In genomic region chr11:59822989-59823566, GRCh38 we compare ENCODE assay signal across 8 cellular contexts. TPM values are rescaled to one million over a fixed set of nuclear protein-coding genes. Genes with fewer than 3 reads are reported as not detected.
DNase-seq lines count a peak whose midpoint lies in the region; ATAC-seq, FAIRE-seq and TF ChIP-seq lines count a peak whose summit lies in the region.

No MANE protein-coding gene starts in this region.

- H3K9me3 ChIP-seq in body of pancreas (no peaks in the 10 kb centered on the region), keratinocyte (ENCODE audit: control insufficient read depth, low read depth, low read length) (no peaks in the 10 kb centered on the region), testis (no peaks in the 10 kb centered on the region)

- H3K27me3 ChIP-seq in body of pancreas (no peaks in the 10 kb centered on the region), keratinocyte (ENCODE audit: control insufficient read depth, extremely low read depth, insufficient read depth, low read length) (no peaks in the 10 kb centered on the region), testis (no peaks in the 10 kb centered on the region)

- DNase-seq in activated CD4-positive, alpha-beta T cell treated with anti-CD3 and anti-CD28 coated beads for 4 hours = peak; percentile 6 to 15
- DNase-seq in activated CD4-positive, alpha-beta T cell treated with anti-CD3 and anti-CD28 coated beads for 1 hour = no peak
- DNase-seq in NOMO-1 treated with dmso at 0.1 percent for 144 hours (lab: John Stamatoyannopoulos, UW; ENCODE audit: unreplicated experiment) (peak; percentile 43), body of pancreas (peak; percentile 51 to 73 (median 58)), keratinocyte (ENCODE audit: low read depth, low spot score) (no peak), testis (peak; percentile 73)

- no peaks in the 10 kb centered on the region for H4K20me1 ChIP-seq in keratinocyte (ENCODE audit: control insufficient read depth, extremely low read depth, insufficient read depth, low read length)

- H3K4me2 ChIP-seq in keratinocyte (ENCODE audit: control insufficient read depth, extremely low read depth, insufficient read depth, low read depth, low read length) = no peak overlapping the region

- WGBS in body of pancreas, 2 donors = 2 to 3% methylated on average over 9 of the region's 9 CpGs
- 22 to 31% methylated on average over 9 of the region's 9 CpGs for WGBS in testis, 2 donors

- TF ChIP-seq CTCF in body of pancreas (IDR thresholded peaks at IDR 0.05) (peak in 6 of 7 experiments; percentile 43 to 86 (median 78)), keratinocyte (optimal IDR thresholded peaks at IDR 0.05 in 1 of 3, IDR thresholded peaks at IDR 0.05 in 1 of 3, conservative IDR thresholded peaks at IDR 0.05 in 1 of 3; ENCODE audit: extremely low read depth in 1 of 3, insufficient read depth in 2 of 3, low read length in 3 of 3) (peak; percentile 44 to 66 (median 65)), testis (IDR thresholded peaks at IDR 0.05) (peak; percentile 52 to 76 (median 57))

- peak; percentile 92 for ATAC-seq in GM21423 (IDR thresholded peaks at IDR 0.05; ENCODE audit: unreplicated experiment)
- peak; percentile 69 for ATAC-seq in HG03575 (IDR thresholded peaks at IDR 0.05; ENCODE audit: extremely low read depth, insufficient number of reproducible peaks, low FRiP score, unreplicated experiment)
- peak; percentile 91 for ATAC-seq in body of pancreas

- dilution Hi-C loops in keratinocyte (cut with MboI; ENCODE audit: extremely low pct_ligation_motif_present, low sequenced_read_pairs) = no loop called here

- no peaks in the 10 kb centered on the region for H3K79me2 ChIP-seq in keratinocyte (ENCODE audit: control insufficient read depth, insufficient read depth, low read length)

- H3K9me1 ChIP-seq in keratinocyte (ENCODE audit: control insufficient read depth, extremely low read depth, insufficient read depth, low read length) = no peaks in the 10 kb centered on the region

- H3K4me1 ChIP-seq in body of pancreas (no peaks in the 10 kb centered on the region), keratinocyte (ENCODE audit: control insufficient read depth, extremely low read depth, insufficient read depth, low read length) (no peaks in the 10 kb centered on the region), testis (peaks cover 3% of the 10 kb centered on the region)

- TF ChIP-seq POLR2A in body of pancreas (IDR thresholded peaks at IDR 0.05) = no peak
- TF ChIP-seq POLR2A in testis (IDR thresholded peaks at IDR 0.05) = no peak

- no peak overlapping the region for H3K9ac ChIP-seq in keratinocyte (ENCODE audit: control insufficient read depth, extremely low read depth, insufficient read depth, low read length)

- no peak overlapping the region for H2AFZ ChIP-seq in keratinocyte (ENCODE audit: control insufficient read depth, low read length)

- H3K4me3 ChIP-seq in body of pancreas (no peak overlapping the region), keratinocyte (ENCODE audit: control insufficient read depth in 2 of 3, extremely low read depth in 1 of 3, insufficient read depth in 2 of 3, low read depth in 1 of 3, low read length in 3 of 3) (no peak overlapping the region), testis (no peak overlapping the region)

- H3K36me3 ChIP-seq in body of pancreas (replicated peaks in 1 of 2; ENCODE audit: insufficient read depth in 1 of 2, low read depth in 2 of 2) (no peaks in the 10 kb centered on the region), keratinocyte (ENCODE audit: control insufficient read depth in 2 of 2, extremely low read depth in 1 of 2, insufficient read depth in 2 of 2, low read length in 2 of 2) (no peaks in the 10 kb centered on the region), testis (ENCODE audit: low read depth, missing control alignments) (no peaks in the 10 kb centered on the region)

- FAIRE-seq in keratinocyte (lab: Jason Lieb, UNC) = peak; percentile 81

- H3K27ac ChIP-seq in body of pancreas (no peak overlapping the region), keratinocyte (ENCODE audit: control insufficient read depth, insufficient read depth, low read length) (no peak overlapping the region), testis (peak overlapping the region; percentile 35 to 46)

- intact Hi-C loops in body of pancreas (cut with DNase I) (loop anchor here (10.0 kb wide), 1 partner anchor 92 kb away; no protein-coding TSS in a partner anchor), testis (cut with DNase I; ENCODE audit: low total_unique reads) (no loop called here)

RNA-seq across cellular contexts. Expression of gene MRPL16, which starts 12.5 kb away (rescaled TPM):
- total RNA-seq in body of pancreas (10 to 100 TPM; 29.7 to 31.1 TPM), testis (100 to 1,000 TPM in 1 of 2 donors, 10 to 100 TPM in 1; 87.9 to 103 TPM)
- polyA plus RNA-seq in keratinocyte (32.4 to 85.5 TPM (median 72.1 TPM) in 3 replicates), testis (ENCODE audit: insufficient read depth, low read depth, low replicate concordance) (65.8 TPM)
- 17.5 TPM for polyA plus RNA-seq in keratinocyte (2011; ENCODE audit: low read depth)
- 77.8 and 78.6 TPM in 2 replicates for polyA plus RNA-seq in keratinocyte (2011; cell fraction: cytosol; rRNA removed)
- polyA plus RNA-seq in keratinocyte (2011; cell fraction: nucleus; rRNA removed) = 62.9 and 65.1 TPM in 2 replicates
- 20.2 and 55.7 TPM in 2 replicates for polyA plus RNA-seq in keratinocyte (2012; ENCODE audit: low replicate concordance)
- polyA minus RNA-seq in keratinocyte = 10.5 to 26.3 TPM (median 17.7 TPM) in 3 replicates
- 24.9 TPM for polyA minus RNA-seq in keratinocyte (2011; cell fraction: cytosol; rRNA and poly(A)+ RNA removed)
- 8.4 and 9.9 TPM in 2 replicates for polyA minus RNA-seq in keratinocyte (2011; cell fraction: nucleus; rRNA and poly(A)+ RNA removed)

RNA-seq across cellular contexts. Expression of gene CBLIF, which starts 22.2 kb away (rescaled TPM):
- not detected for total RNA-seq in body of pancreas
- not detected in 3 replicates for polyA plus RNA-seq in keratinocyte
- polyA plus RNA-seq in keratinocyte (2011; ENCODE audit: low read depth) = not detected
- polyA plus RNA-seq in keratinocyte (2011; cell fraction: cytosol; rRNA removed) = not detected in 2 replicates
- polyA plus RNA-seq in keratinocyte (2011; cell fraction: nucleus; rRNA removed) = not detected in 2 replicates
- polyA plus RNA-seq in keratinocyte (2012; ENCODE audit: low replicate concordance) = not detected in 2 replicates
- polyA minus RNA-seq in keratinocyte = not detected in 3 replicates
- not detected for polyA minus RNA-seq in keratinocyte (2011; cell fraction: cytosol; rRNA and poly(A)+ RNA removed)
- polyA minus RNA-seq in keratinocyte (2011; cell fraction: nucleus; rRNA and poly(A)+ RNA removed) = not detected in 2 replicates
- total RNA-seq in testis = under 1 TPM in 1 of 2 donors, not detected in 1; 0.37 TPM
- 0.54 TPM for polyA plus RNA-seq in testis (ENCODE audit: insufficient read depth, low read depth, low replicate concordance)

RNA-seq across cellular contexts. Expression of gene TCN1, which starts 43.2 kb away (rescaled TPM):
- total RNA-seq in body of pancreas (1 to 10 TPM in 1 of 2 donors, not detected in 1; 1.3 TPM), testis (1 to 10 TPM; 1.6 to 4.3 TPM)
- polyA plus RNA-seq in keratinocyte (3.7 to 6.9 TPM (median 3.9 TPM) in 3 replicates), testis (ENCODE audit: insufficient read depth, low read depth, low replicate concordance) (1.1 TPM)
- 7.0 TPM for polyA plus RNA-seq in keratinocyte (2011; ENCODE audit: low read depth)
- polyA plus RNA-seq in keratinocyte (2011; cell fraction: cytosol; rRNA removed) = 2.4 and 4.2 TPM in 2 replicates
- polyA plus RNA-seq in keratinocyte (2011; cell fraction: nucleus; rRNA removed) = 8.6 and 12.3 TPM in 2 replicates
- 2.2 and 3.2 TPM in 2 replicates for polyA plus RNA-seq in keratinocyte (2012; ENCODE audit: low replicate concordance)
- polyA minus RNA-seq in keratinocyte = 1.2 to 6.1 TPM (median 1.2 TPM) in 3 replicates
- polyA minus RNA-seq in keratinocyte (2011; cell fraction: cytosol; rRNA and poly(A)+ RNA removed) = 5.6 TPM
- polyA minus RNA-seq in keratinocyte (2011; cell fraction: nucleus; rRNA and poly(A)+ RNA removed) = 4.5 and 7.6 TPM in 2 replicates

RNA-seq across cellular contexts. Expression of gene OOSP3, which starts 55.5 kb away (rescaled TPM):
- total RNA-seq in body of pancreas (not detected), testis (not detected)
- polyA plus RNA-seq in keratinocyte (0.09 to 0.14 TPM in 2 of 3 replicates, not detected in the other), testis (ENCODE audit: insufficient read depth, low read depth, low replicate concordance) (0.83 TPM)
- not detected for polyA plus RNA-seq in keratinocyte (2011; ENCODE audit: low read depth)
- polyA plus RNA-seq in keratinocyte (2011; cell fraction: cytosol; rRNA removed) = 0.16 TPM in 1 of 2 replicates, not detected in the other
- polyA plus RNA-seq in keratinocyte (2011; cell fraction: nucleus; rRNA removed) = 0.15 TPM in 1 of 2 replicates, not detected in the other
- polyA plus RNA-seq in keratinocyte (2012; ENCODE audit: low replicate concordance) = not detected in 2 replicates
- not detected in 3 replicates for polyA minus RNA-seq in keratinocyte
- polyA minus RNA-seq in keratinocyte (2011; cell fraction: cytosol; rRNA and poly(A)+ RNA removed) = not detected
- not detected in 2 replicates for polyA minus RNA-seq in keratinocyte (2011; cell fraction: nucleus; rRNA and poly(A)+ RNA removed)

Comparison
In these comparisons a context has a peak if more than half of its experiments do, and no peak if none do; other contexts are left out.
1. DNase-seq: peak in activated CD4-positive, alpha-beta T cell treated with anti-CD3 and anti-CD28 coated beads for 4 hours (2 of 2), NOMO-1 treated with dmso at 0.1 percent for 144 hours (single experiment), body of pancreas (4 of 4) and testis (single experiment); none in activated CD4-positive, alpha-beta T cell treated with anti-CD3 and anti-CD28 coated beads for 1 hour (single experiment) and keratinocyte (single experiment).
2. H3K27ac ChIP-seq: peak in testis (2 of 2); none in body of pancreas (0 of 4) and keratinocyte (single experiment).
3. Peak in every context shown above with its lines, with median percentiles within 50 percentile points of each other: ATAC-seq and CTCF ChIP-seq.